8 cellular contexts compared by ENCODE assay signal in the genomic region with DNA sequence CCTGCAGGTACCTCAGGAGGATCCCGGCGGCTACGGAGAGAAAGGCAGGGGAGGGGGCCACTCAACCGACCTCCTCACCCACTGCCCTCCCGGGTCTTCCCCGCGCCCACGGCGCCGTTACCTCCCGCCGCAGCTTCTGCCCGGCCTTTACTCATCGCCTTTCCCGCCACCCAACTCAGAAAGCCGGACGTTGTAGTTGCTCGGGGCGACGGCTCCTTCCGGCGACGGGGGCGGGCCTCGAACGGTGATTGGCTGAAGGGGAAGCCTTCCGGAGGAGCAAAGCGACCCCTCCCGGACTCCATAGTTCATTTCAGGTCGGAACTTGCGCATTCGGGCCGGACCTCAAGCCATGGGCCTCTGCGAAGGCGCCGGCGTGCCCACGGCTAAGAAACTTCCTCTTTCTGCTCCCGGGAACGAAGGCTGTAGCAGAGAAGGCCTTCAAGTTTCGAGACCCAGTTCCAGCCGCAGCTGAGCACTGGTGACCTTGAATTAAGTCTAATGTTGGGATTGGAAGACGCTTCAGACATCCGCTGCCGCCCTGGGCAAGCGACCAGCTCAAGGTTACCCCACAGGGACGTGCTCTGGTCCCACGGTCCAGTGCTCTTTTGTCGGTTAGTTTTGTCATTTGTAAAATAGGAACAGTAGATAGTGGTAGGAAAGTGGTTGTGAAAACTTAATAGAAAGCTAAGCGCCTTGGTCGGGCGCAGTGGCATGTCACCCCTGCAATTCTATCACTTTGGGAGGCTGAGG. TPM values are rescaled to one million over a fixed set of nuclear protein-coding genes. Genes with fewer than 3 reads are reported as not detected.
A peak's percentile ranks its signal among the peaks of the same experiment; 100 is the strongest.
DNase-seq lines count a peak whose midpoint lies in the region; ATAC-seq and FAIRE-seq lines count a peak whose summit lies in the region.

Gene PSMC3IP, minus strand, starts transcription at position 198 of the 750 bp plus-strand sequence. Its CDS starts 43 bp downstream, at position 155.

- DNase-seq in COR-L47 (lab: John Stamatoyannopoulos, UW) (peak; percentile 90), HTR-8/SVneo (ENCODE audit: insufficient read length, low spot score) (peak; percentile 98), NOMO-1 (lab: John Stamatoyannopoulos, UW; ENCODE audit: unreplicated experiment in 2 of 2) (peak; percentile 97), lung microvascular endothelial cell (ENCODE audit: low read depth in 2 of 2) (peak; percentile 95)
- DNase-seq in activated CD8-positive, alpha-beta memory T cell treated with anti-CD3 and anti-CD28 coated beads for 24 hours = peak; percentile 96
- DNase-seq in effector CD8-positive, alpha-beta T cell (lab: John Stamatoyannopoulos, UW) = peak; percentile 83
- DNase-seq in stimulated activated CD4-positive, alpha-beta T cell treated with anti-CD3 and anti-CD28 coated beads, TNF-alpha, amount 100 ng/mL, for 4 hours (ENCODE audit: low read depth in 3 of 3) = peak; percentile 79 to 86 (median 83)

- ATAC-seq in GM19468 (IDR thresholded peaks at IDR 0.05; ENCODE audit: extremely low read depth, unreplicated experiment) = peak; percentile 46

- peak; percentile 78 for FAIRE-seq in HTR-8/SVneo (lab: Jason Lieb, UNC)

RNA-seq across cellular contexts. Expression of gene PSMC3IP, which starts in this region (rescaled TPM):
- 1.4 and 1.7 TPM in 2 replicates for total RNA-seq in lung microvascular endothelial cell

Comparison
In these comparisons a context has a peak if more than half of its experiments do, and no peak if none do; other contexts are left out.
1. Peak in every context shown above with its lines: DNase-seq and ATAC-seq.